Comparison of ENCODE assay signal across 21 cellular contexts in genomic region chr13:30019648-30020626, GRCh38.
DNase-seq lines count a peak whose midpoint lies in the region; ATAC-seq and TF ChIP-seq lines count a peak whose summit lies in the region.
"Had no signal": no experiment of that assay in that cellular context is flagged by ENCODE, and none has a peak within 500 bp of the region (broad histone marks: within the 10 kb centered on the region; RNA-seq: fewer than 3 reads in every experiment).

No MANE protein-coding gene starts in this region.

- H3K36me3 ChIP-seq in H7 (replicated peaks; ENCODE audit: control insufficient read depth, insufficient read depth, low read length) (no peaks in the 10 kb centered on the region), PC-9 (ENCODE audit: low read depth) (no peaks in the 10 kb centered on the region), osteoblast (ENCODE audit: insufficient read depth, low read length) (no peaks in the 10 kb centered on the region), adrenal gland (replicated peaks in 1 of 2) (no peaks in the 10 kb centered on the region)

- DNase-seq in H7 (peak; percentile 46), PC-9 (no peak), iPS DF 19.7 (ENCODE audit: low read depth, low spot score) (peak; percentile 15), osteoblast (ENCODE audit: insufficient read length, low spot score, missing footprints) (no peak), adrenal gland (no peak), GM19240 (ENCODE audit: insufficient read length, low spot score) (no peak)
- DNase-seq: activated CD4-positive, alpha-beta T cell treated with anti-CD3 and anti-CD28 coated beads for 1 hour; activated naive CD4-positive, alpha-beta T cell treated with Interleukin-2 at 50 U/mL for 16 hours; activated T-cell treated with anti-CD3 and anti-CD28 coated beads, Interleukin-2, amount 50 U/mL, for 48 hours; amygdala; Kasumi-1; naive B cell; NCI-H1092 treated with DMSO at 0.1 percent for 48 hours; NCI-H2081; NCI-H345; NCI-H774; SHP77; stimulated activated CD4-positive, alpha-beta T cell treated with anti-CD3 and anti-CD28 coated beads, Interleukin-1b, Interleukin-23, amount 100 ng/mL, for 48 hours had no signal

- POLR2A ChIA-PET in PC-9 (lab: Charles Lee; ENCODE audit: unreplicated experiment): interaction anchor here (0.6 kb wide), 1 partner anchor 55 kb away, joined by 5 read pairs; no protein-coding TSS in a partner anchor

- H4K20me1 ChIP-seq in PC-9 (ENCODE audit: insufficient read depth): no peaks in the 10 kb centered on the region
- H4K20me1 ChIP-seq in osteoblast (ENCODE audit: insufficient read depth, low read length): no peaks in the 10 kb centered on the region

- BruUV-seq in PC-9 (replicated peaks; lab: Mats Ljungman, UMichigan): no TSS peak

- H3K9me3 ChIP-seq in PC-9 (ENCODE audit: insufficient read depth, low read depth) (no peaks in the 10 kb centered on the region), osteoblast (ENCODE audit: low read depth, low read length) (no peaks in the 10 kb centered on the region), adrenal gland (replicated peaks in 1 of 3) (no peaks in the 10 kb centered on the region)

- H3K9me2 ChIP-seq in PC-9 (ENCODE audit: insufficient read depth): no peaks in the 10 kb centered on the region

- no peaks in the 10 kb centered on the region for H3K27me3 ChIP-seq in H7 (ENCODE audit: control insufficient read depth, insufficient read depth, low read length)
- H3K27me3 ChIP-seq in PC-9 (ENCODE audit: insufficient read depth, low read depth): no peaks in the 10 kb centered on the region
- H3K27me3 ChIP-seq in osteoblast (ENCODE audit: insufficient read depth, low read length): no peaks in the 10 kb centered on the region
- no peaks in the 10 kb centered on the region for H3K27me3 ChIP-seq in adrenal gland

- CTCF ChIA-PET in PC-9 (lab: Charles Lee): interaction anchor here (0.7 kb wide), 1 partner anchor 108 kb away, joined by 3 read pairs; no protein-coding TSS in a partner anchor

- H2AFZ ChIP-seq in PC-9 (0 out of 2 replicates have a peak overlapping the region, but pooled peaks have one; percentile 14), osteoblast (ENCODE audit: low read length) (peak overlapping the region; percentile 39)

- no peak for TF ChIP-seq POLR2A in adrenal gland (IDR thresholded peaks at IDR 0.05)

- intact Hi-C loops in PC-9 (cut with micrococcal nuclease; ENCODE audit: unreplicated experiment) (no loop called here), adrenal gland (cut with DNase I) (no loop called here)

- TF ChIP-seq CTCF in PC-9 (conservative IDR thresholded peaks at IDR 0.05) (no peak), osteoblast (IDR thresholded peaks at IDR 0.05; ENCODE audit: extremely low read depth, low read depth, low read length) (no peak), adrenal gland (IDR thresholded peaks at IDR 0.05) (no peak)

- peaks cover 25% of the 10 kb centered on the region for H3F3A ChIP-seq in PC-9 (ENCODE audit: insufficient read depth, low read depth)

- H3K4me1 ChIP-seq in PC-9 (replicated peaks; ENCODE audit: insufficient read depth) (peaks cover 41% of the 10 kb centered on the region), osteoblast (ENCODE audit: insufficient read depth, low read length) (peaks cover 19% of the 10 kb centered on the region), adrenal gland (replicated peaks in 1 of 2) (no peaks in the 10 kb centered on the region)

- no peaks in the 10 kb centered on the region for H3K79me2 ChIP-seq in PC-9 (ENCODE audit: low read depth)
- no peaks in the 10 kb centered on the region for H3K79me2 ChIP-seq in osteoblast (ENCODE audit: insufficient read depth, low read length)

- H3K4me3 ChIP-seq in H7 (ENCODE audit: insufficient read depth, low read depth, low read length) (no peak overlapping the region), PC-9 (no peak overlapping the region), osteoblast (ENCODE audit: insufficient read depth, low read length) (no peak overlapping the region), adrenal gland (no peak overlapping the region)

- H3K27ac ChIP-seq in PC-9 (peak overlapping the region; percentile 71), osteoblast (ENCODE audit: low read depth, low read length) (no peak overlapping the region), adrenal gland (no peak overlapping the region)
- H3K27ac ChIP-seq: C4-2B had no signal

- 57 to 76% (median 63%) methylated on average over 13 to 15 of the region's 15 CpGs for WGBS in adrenal gland, 4 donors

- peak overlapping the region; percentile 60 for H3K4me2 ChIP-seq in PC-9
- H3K4me2 ChIP-seq in osteoblast (ENCODE audit: insufficient read depth, low read length): no peak overlapping the region

- no peak for ATAC-seq in HG03432 (IDR thresholded peaks at IDR 0.05; ENCODE audit: unreplicated experiment)
- ATAC-seq in GM18498 (IDR thresholded peaks at IDR 0.05; ENCODE audit: unreplicated experiment): no peak

Comparison
In these comparisons a context has a peak if more than half of its experiments do, and no peak if none do; other contexts are left out.
1. DNase-seq: peak in H7 (single experiment) and iPS DF 19.7 (single experiment); none in PC-9 (0 of 2), osteoblast (single experiment), adrenal gland (0 of 7) and GM19240 (single experiment).